Comparison of ENCODE assay signal across 9 cellular contexts in genomic region chr17:4946312-4946976, GRCh38. TPM values are rescaled to one million over a fixed set of nuclear protein-coding genes. Genes with fewer than 3 reads are reported as not detected.
A peak's percentile ranks its signal among the peaks of the same experiment; 100 is the strongest.
DNase-seq lines count a peak whose midpoint lies in the region; TF ChIP-seq lines count a peak whose summit lies in the region.
"Had no signal": no experiment of that assay in that cellular context is flagged by ENCODE, and none has a peak within 500 bp of the region (broad histone marks: within the 10 kb centered on the region; RNA-seq: fewer than 3 reads in every experiment).

No MANE protein-coding gene starts in this region.

- H3K4me3 ChIP-seq in GM08714 (ENCODE audit: low read length) (peak overlapping the region; percentile 95), epithelial cell of proximal tubule (ENCODE audit: low read depth, low read length) (peak overlapping the region; percentile 96)

- peak overlapping the region; percentile 92 for H3K27ac Mint-ChIP-seq in progenitor cell of endocrine pancreas

- CTCF ChIA-PET in RWPE1 (lab: Yijun Ruan, JAX) = interaction anchor here (1.2 kb wide), 1 partner anchor 37 kb away, joined by 3 read pairs; no protein-coding TSS in a partner anchor

- no peak for TF ChIP-seq CTCF in RWPE1 (conservative IDR thresholded peaks at IDR 0.05; ENCODE audit: low read depth)
- TF ChIP-seq CTCF in epithelial cell of proximal tubule (conservative IDR thresholded peaks at IDR 0.05; ENCODE audit: low read depth, low read length) = no peak
- no peak for TF ChIP-seq CTCF in progenitor cell of endocrine pancreas (IDR thresholded peaks at IDR 0.05; ENCODE audit: unreplicated experiment)

- DNase-seq in RWPE1 (ENCODE audit: low spot score) (no peak), epithelial cell of proximal tubule (ENCODE audit: low read depth) (no peak), progenitor cell of endocrine pancreas (ENCODE audit: low spot score, unreplicated experiment) (no peak), DMS153 (lab: John Stamatoyannopoulos, UW) (no peak), NCI-H1105 (lab: John Stamatoyannopoulos, UW) (no peak), NCI-H1092 treated with DMSO at 0.1 percent for 48 hours (lab: John Stamatoyannopoulos, UW) (no peak), middle frontal gyrus (ENCODE audit: extremely low spot score, low spot score) (no peak)
- DNase-seq: activated gamma-delta T cell had no signal

- peaks cover 33% of the 10 kb centered on the region for H3K4me1 Mint-ChIP-seq in progenitor cell of endocrine pancreas (ENCODE audit: low read depth)

- peak overlapping the region; percentile 100 for H3K27ac ChIP-seq in RWPE1

- H3K4me3 Mint-ChIP-seq in progenitor cell of endocrine pancreas (ENCODE audit: low read depth) = peak overlapping the region; percentile 85

- H3K27me3 Mint-ChIP-seq in progenitor cell of endocrine pancreas = no peaks in the 10 kb centered on the region

- peaks cover 7% of the 10 kb centered on the region for H3K36me3 Mint-ChIP-seq in progenitor cell of endocrine pancreas (ENCODE audit: insufficient read depth)

- no peaks in the 10 kb centered on the region for H3K9me3 Mint-ChIP-seq in progenitor cell of endocrine pancreas (ENCODE audit: low read depth)

- POLR2A ChIA-PET in RWPE1 (lab: Yijun Ruan, JAX; ENCODE audit: low non-redundant PET) = interaction anchor here (1.3 kb wide), 1 partner anchor 23 kb away, joined by 3 read pairs; no protein-coding TSS in a partner anchor

RNA-seq across cellular contexts. Expression of gene PFN1, which starts 1.9 kb away (rescaled TPM):
- 1,802 and 2,074 TPM in 2 replicates for total RNA-seq in epithelial cell of proximal tubule
- total RNA-seq in progenitor cell of endocrine pancreas = 372 and 404 TPM in 2 replicates

RNA-seq across cellular contexts. Expression of gene ENO3, which starts 4.5 kb away (rescaled TPM):
- total RNA-seq in epithelial cell of proximal tubule = 0.43 and 2.0 TPM in 2 replicates
- total RNA-seq in progenitor cell of endocrine pancreas = 23.4 and 25.8 TPM in 2 replicates

RNA-seq across cellular contexts. Expression of gene RNF167, which starts 6.4 kb away (rescaled TPM):
- total RNA-seq in epithelial cell of proximal tubule = 49.0 and 55.1 TPM in 2 replicates
- 97.4 and 106 TPM in 2 replicates for total RNA-seq in progenitor cell of endocrine pancreas

RNA-seq across cellular contexts. Expression of gene SLC25A11, which starts 6.6 kb away (rescaled TPM):
- 45.5 and 72.9 TPM in 2 replicates for total RNA-seq in epithelial cell of proximal tubule
- total RNA-seq in progenitor cell of endocrine pancreas = 46.8 and 47.4 TPM in 2 replicates

RNA-seq across cellular contexts. Expression of gene GP1BA, which starts 14.4 kb away (rescaled TPM):
- total RNA-seq in epithelial cell of proximal tubule (not detected in 2 replicates), progenitor cell of endocrine pancreas (not detected in 2 replicates)
